ENCODE assay signal across 1 cellular context in genomic region chr6:163985710-163986109, GRCh38.
TF ChIP-seq lines count a peak whose summit lies in the region.

No MANE protein-coding gene starts in this region.

TF ChIP-seq in IMR-90, 13 proteins besides CTCF, POLR2A, EP300 and RAD21:
- TF ChIP-seq, protein P1, sequence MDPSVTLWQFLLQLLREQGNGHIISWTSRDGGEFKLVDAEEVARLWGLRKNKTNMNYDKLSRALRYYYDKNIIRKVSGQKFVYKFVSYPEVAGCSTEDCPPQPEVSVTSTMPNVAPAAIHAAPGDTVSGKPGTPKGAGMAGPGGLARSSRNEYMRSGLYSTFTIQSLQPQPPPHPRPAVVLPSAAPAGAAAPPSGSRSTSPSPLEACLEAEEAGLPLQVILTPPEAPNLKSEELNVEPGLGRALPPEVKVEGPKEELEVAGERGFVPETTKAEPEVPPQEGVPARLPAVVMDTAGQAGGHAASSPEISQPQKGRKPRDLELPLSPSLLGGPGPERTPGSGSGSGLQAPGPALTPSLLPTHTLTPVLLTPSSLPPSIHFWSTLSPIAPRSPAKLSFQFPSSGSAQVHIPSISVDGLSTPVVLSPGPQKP (IDR thresholded peaks at IDR 0.05; ENCODE audit: borderline replicate concordance, low read depth, low read length): no peak
- TF ChIP-seq CHD1 (IDR thresholded peaks at IDR 0.05; ENCODE audit: low read depth, low read length): no peak
- TF ChIP-seq, protein P2, sequence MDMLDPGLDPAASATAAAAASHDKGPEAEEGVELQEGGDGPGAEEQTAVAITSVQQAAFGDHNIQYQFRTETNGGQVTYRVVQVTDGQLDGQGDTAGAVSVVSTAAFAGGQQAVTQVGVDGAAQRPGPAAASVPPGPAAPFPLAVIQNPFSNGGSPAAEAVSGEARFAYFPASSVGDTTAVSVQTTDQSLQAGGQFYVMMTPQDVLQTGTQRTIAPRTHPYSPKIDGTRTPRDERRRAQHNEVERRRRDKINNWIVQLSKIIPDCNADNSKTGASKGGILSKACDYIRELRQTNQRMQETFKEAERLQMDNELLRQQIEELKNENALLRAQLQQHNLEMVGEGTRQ (IDR thresholded peaks at IDR 0.05; ENCODE audit: low read depth, low read length): no peak
- TF ChIP-seq NFE2L2 (IDR thresholded peaks at IDR 0.05; ENCODE audit: low read depth, low read length): no peak
- TF ChIP-seq CEBPB (IDR thresholded peaks at IDR 0.05; ENCODE audit: low read depth, low read length): no peak
- TF ChIP-seq MAFK (IDR thresholded peaks at IDR 0.05; ENCODE audit: low read depth, low read length): no peak
- TF ChIP-seq BHLHE40 (IDR thresholded peaks at IDR 0.05; ENCODE audit: low read depth, low read length): no peak
- no peak for TF ChIP-seq RCOR1 (IDR thresholded peaks at IDR 0.05; ENCODE audit: insufficient replicate concordance, low read length)
- no peak for TF ChIP-seq SMC3 (IDR thresholded peaks at IDR 0.05; ENCODE audit: low read depth, low read length)
- TF ChIP-seq MXI1 (IDR thresholded peaks at IDR 0.05; ENCODE audit: borderline replicate concordance, low read depth, low read length): no peak
- TF ChIP-seq MAZ (IDR thresholded peaks at IDR 0.05; ENCODE audit: borderline replicate concordance, low read depth, low read length): no peak
- TF ChIP-seq FOS (IDR thresholded peaks at IDR 0.05; ENCODE audit: low read depth, low read length): no peak
- TF ChIP-seq RFX5 (IDR thresholded peaks at IDR 0.05; ENCODE audit: low read depth, low read length): no peak
